In the genomic region with DNA sequence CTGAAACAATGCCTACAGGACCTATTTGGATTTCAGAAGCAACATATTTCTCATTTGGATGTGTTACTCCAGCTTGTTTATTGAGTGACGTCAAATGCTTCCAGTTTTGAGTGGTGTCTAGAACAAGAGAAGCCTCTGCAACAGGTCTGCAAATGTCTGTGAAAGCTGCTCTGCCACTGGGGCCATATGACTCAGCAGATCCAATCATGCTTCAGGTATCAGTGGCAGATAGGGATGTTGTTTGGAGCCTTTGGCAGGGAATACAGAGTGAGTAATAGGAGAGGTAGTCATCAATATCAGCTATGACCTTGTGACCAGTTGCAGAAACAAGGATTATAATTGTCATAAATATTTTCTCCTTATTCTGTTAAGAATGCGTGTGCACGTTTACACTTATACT, we compare ENCODE assay signal across 27 cellular contexts.
"Had no signal": no experiment of that assay in that cellular context is flagged by ENCODE, and none has a peak within 500 bp of the region (broad histone marks: within the 10 kb centered on the region; RNA-seq: fewer than 3 reads in every experiment).

No MANE protein-coding gene starts in this region.

- ATAC-seq: effector memory CD8-positive, alpha-beta T cell; left cardiac atrium; left lung; naive thymus-derived CD4-positive, alpha-beta T cell had no signal

- H3K27ac ChIP-seq: left lung, neural progenitor cell, parathyroid adenoma, right lobe of liver, stomach, thyroid gland, vagina had no signal

- H3K36me3 ChIP-seq: left lung, right lobe of liver, stomach, thyroid gland, vagina had no signal

- H3K79me2 ChIP-seq: parathyroid adenoma had no signal

- H3K9me3 Mint-ChIP-seq: effector memory CD8-positive, alpha-beta T cell had no signal

- FAIRE-seq: endometrium, frontal cortex, keratinocyte had no signal

- H2AFZ ChIP-seq: neural progenitor cell, parathyroid adenoma had no signal

- H3K27me3 ChIP-seq: left lung, neural progenitor cell, right lobe of liver, stomach, thyroid gland, vagina had no signal

- H3K27me3 Mint-ChIP-seq: effector memory CD8-positive, alpha-beta T cell; naive thymus-derived CD4-positive, alpha-beta T cell; progenitor cell of endocrine pancreas had no signal

- H3K27ac Mint-ChIP-seq: effector memory CD8-positive, alpha-beta T cell; immature natural killer cell; naive thymus-derived CD4-positive, alpha-beta T cell; nephron; neural progenitor cell; progenitor cell of endocrine pancreas had no signal

- H3K4me3 Mint-ChIP-seq: effector memory CD8-positive, alpha-beta T cell; immature natural killer cell; naive thymus-derived CD4-positive, alpha-beta T cell; nephron; neural progenitor cell had no signal

- H3K4me3 ChIP-seq: left lung, neural progenitor cell, right lobe of liver, smooth muscle cell, stomach, thyroid gland, vagina had no signal

- H3K4me1 ChIP-seq: left lung, neural progenitor cell, parathyroid adenoma, right lobe of liver, stomach, thyroid gland, vagina had no signal

- H3K4me1 Mint-ChIP-seq: immature natural killer cell; naive thymus-derived CD4-positive, alpha-beta T cell; nephron; neural progenitor cell had no signal

- H3K36me3 Mint-ChIP-seq: immature natural killer cell, neural progenitor cell had no signal

- H3K4me2 ChIP-seq: neural progenitor cell, smooth muscle cell had no signal

- DNase-seq: cortex of kidney; effector memory CD8-positive, alpha-beta T cell; hypothalamus; immature natural killer cell; left cardiac atrium; left lung; mesendoderm; midbrain; naive thymus-derived CD4-positive, alpha-beta T cell; right lobe of liver; stimulated activated CD4-positive, alpha-beta T cell treated with anti-CD3 and anti-CD28 coated beads, Interleukin-12 subunit alpha, Interleukin-12 subunit beta, amount 100 ng/mL, for 4 hours; stimulated activated CD4-positive, alpha-beta T cell treated with anti-CD3 and anti-CD28 coated beads, Interleukin-1b, Interleukin-23, amount 100 ng/mL, for 48 hours; stimulated activated CD4-positive, alpha-beta T cell treated with anti-CD3 and anti-CD28 coated beads, Interleukin-4, amount 100 ng/mL, for 1 hour; stimulated activated CD8-positive, alpha-beta memory T cell treated with anti-CD3 and anti-CD28 coated beads, Interleukin-4, amount 100 ng/mL, for 48 hours; stimulated activated naive CD4-positive, alpha-beta T cell treated with Interleukin-2 at 50 U/mL for 16 hours; stomach; thyroid gland; trophoblast cell had no signal

- H3K9ac ChIP-seq: neural progenitor cell, parathyroid adenoma had no signal

- H3K9me3 ChIP-seq: thyroid gland had no signal
